14 cellular contexts compared by ENCODE assay signal in genomic region chr4:98746936-98747658, GRCh38.
DNase-seq lines count a peak whose midpoint lies in the region; ATAC-seq and TF ChIP-seq lines count a peak whose summit lies in the region.
"Had no signal": no experiment of that assay in that cellular context is flagged by ENCODE, and none has a peak within 500 bp of the region (broad histone marks: within the 10 kb centered on the region; RNA-seq: fewer than 3 reads in every experiment).

No MANE protein-coding gene starts in this region.

- H4K20me1 ChIP-seq in hepatocyte (ENCODE audit: insufficient read depth, poor library complexity, severe bottlenecking), result no peaks in the 10 kb centered on the region

- H3K4me3 Mint-ChIP-seq in progenitor cell of endocrine pancreas (ENCODE audit: low read depth), result no peak overlapping the region
- H3K4me3 Mint-ChIP-seq: activated T-cell treated with anti-CD3 and anti-CD28 coated beads, Interleukin-2, amount 50 U/mL, for 24 hours; stimulated activated naive CD8-positive, alpha-beta T cell treated with anti-CD3 and anti-CD28 coated beads, Interleukin-15, Interleukin-2, amounts not matched to agents 100 ng/mL and 50 ng/mL, for 24 hours had no signal

- H3K9me3 ChIP-seq in HUES48 (ENCODE audit: control insufficient read depth, insufficient read depth, low read length), result no peaks in the 10 kb centered on the region
- no peaks in the 10 kb centered on the region for H3K9me3 ChIP-seq in hepatocyte (ENCODE audit: low read depth)

- H3K27me3 ChIP-seq in HUES48 (ENCODE audit: control insufficient read depth, insufficient read depth, low read length), result no peaks in the 10 kb centered on the region
- no peaks in the 10 kb centered on the region for H3K27me3 ChIP-seq in hepatocyte

- H3K79me2 ChIP-seq in hepatocyte, result no peaks in the 10 kb centered on the region

- no peaks in the 10 kb centered on the region for H3K9me2 ChIP-seq in hepatocyte (replicated peaks; ENCODE audit: insufficient read depth)

- peak overlapping the region; percentile 27 for H2AFZ ChIP-seq in hepatocyte

- no peaks in the 10 kb centered on the region for H3K27me3 Mint-ChIP-seq in progenitor cell of endocrine pancreas
- H3K27me3 Mint-ChIP-seq: activated T-cell treated with anti-CD3 and anti-CD28 coated beads, Interleukin-2, amount 50 U/mL, for 24 hours; stimulated activated naive CD8-positive, alpha-beta T cell treated with anti-CD3 and anti-CD28 coated beads, Interleukin-15, Interleukin-2, amounts not matched to agents 100 ng/mL and 50 ng/mL, for 24 hours had no signal

- WGBS in hepatocyte (ENCODE audit: low lambda C conversion rate, missing lambda C conversion rate), result 72% methylated on average over 8 of the region's 8 CpGs

- H3K36me3 ChIP-seq in HUES48 (ENCODE audit: control insufficient read depth, insufficient read depth, low read length), result no peaks in the 10 kb centered on the region
- H3K36me3 ChIP-seq in hepatocyte (replicated peaks; ENCODE audit: insufficient read depth, low read depth), result no peaks in the 10 kb centered on the region

- no peak overlapping the region for H3K9ac ChIP-seq in HUES48 (ENCODE audit: low read depth, low read length)

- no peak for TF ChIP-seq CTCF in hepatocyte (IDR thresholded peaks at IDR 0.05; ENCODE audit: poor library complexity)
- no peak for TF ChIP-seq CTCF in progenitor cell of endocrine pancreas (IDR thresholded peaks at IDR 0.05; ENCODE audit: unreplicated experiment)

- H3K9me3 Mint-ChIP-seq in progenitor cell of endocrine pancreas (ENCODE audit: low read depth), result no peaks in the 10 kb centered on the region
- H3K9me3 Mint-ChIP-seq: activated naive CD4-positive, alpha-beta T cell treated with anti-CD3 and anti-CD28 coated beads, Interleukin-2, amount 50 U/mL, for 72 hours; activated T-cell treated with anti-CD3 and anti-CD28 coated beads, Interleukin-2, amount 50 U/mL, for 24 hours; stimulated activated naive CD8-positive, alpha-beta T cell treated with anti-CD3 and anti-CD28 coated beads, Interleukin-15, Interleukin-2, amounts not matched to agents 100 ng/mL and 50 ng/mL, for 24 hours had no signal

- H3K4me2 ChIP-seq in hepatocyte, result no peak overlapping the region

- ATAC-seq in GM18520 (IDR thresholded peaks at IDR 0.05; ENCODE audit: unreplicated experiment) (no peak), HG03520 (IDR thresholded peaks at IDR 0.05; ENCODE audit: unreplicated experiment) (no peak)
- ATAC-seq: activated naive CD4-positive, alpha-beta T cell treated with anti-CD3 and anti-CD28 coated beads, Interleukin-2, amount 50 U/mL, for 72 hours; SK-N-SH treated with all-trans-retinoic acid at 6 μM for 48 hours had no signal

- peak overlapping the region; percentile 82 for H3K27ac ChIP-seq in HUES48 (ENCODE audit: low read depth, low read length)
- peak overlapping the region; percentile 54 for H3K27ac ChIP-seq in hepatocyte

- H3K4me3 ChIP-seq in HUES48 (ENCODE audit: low read depth, low read length), result no peak overlapping the region
- H3K4me3 ChIP-seq in hepatocyte, result no peak overlapping the region

- DNase-seq in amniotic epithelial cell (ENCODE audit: low read depth) (peak; percentile 37), hepatocyte (ENCODE audit: low spot score) (no peak), progenitor cell of endocrine pancreas (ENCODE audit: low spot score, unreplicated experiment) (no peak), midbrain (lab: John Stamatoyannopoulos, UW) (no peak), OCI-M2 (lab: John Stamatoyannopoulos, UW; ENCODE audit: unreplicated experiment) (no peak)
- DNase-seq: activated T-cell treated with anti-CD3 and anti-CD28 coated beads, Interleukin-2, amount 50 U/mL, for 24 hours; Calu3; NCI-H446 had no signal

- H3K36me3 Mint-ChIP-seq in progenitor cell of endocrine pancreas (ENCODE audit: insufficient read depth), result no peaks in the 10 kb centered on the region
- H3K36me3 Mint-ChIP-seq: activated naive CD4-positive, alpha-beta T cell treated with anti-CD3 and anti-CD28 coated beads, Interleukin-2, amount 50 U/mL, for 72 hours had no signal

- H3K4me1 ChIP-seq in HUES48 (ENCODE audit: control insufficient read depth, insufficient read depth, low read length) (peaks cover 2% of the 10 kb centered on the region; the same call in 1 of the 2 replicates), hepatocyte (ENCODE audit: insufficient read depth) (no peaks in the 10 kb centered on the region)

- peak overlapping the region; percentile 71 for H3K27ac Mint-ChIP-seq in progenitor cell of endocrine pancreas
- H3K27ac Mint-ChIP-seq: activated T-cell treated with anti-CD3 and anti-CD28 coated beads, Interleukin-2, amount 50 U/mL, for 24 hours; stimulated activated naive CD8-positive, alpha-beta T cell treated with anti-CD3 and anti-CD28 coated beads, Interleukin-15, Interleukin-2, amounts not matched to agents 100 ng/mL and 50 ng/mL, for 24 hours had no signal

- H3K4me1 Mint-ChIP-seq in progenitor cell of endocrine pancreas (ENCODE audit: low read depth), result peaks cover 3% of the 10 kb centered on the region
